ENCODE assay signal across 2 cellular contexts in genomic region chr17:36441792-36442191, GRCh38. TPM values are rescaled to one million over a fixed set of nuclear protein-coding genes. Genes with fewer than 3 reads are reported as not detected.
"Had no signal": no experiment of that assay in that cellular context is flagged by ENCODE, and none has a peak within 500 bp of the region (broad histone marks: within the 10 kb centered on the region; RNA-seq: fewer than 3 reads in every experiment).

No MANE protein-coding gene starts in this region.

RNA-seq across cellular contexts. Expression of gene TBC1D3H, which starts 53.6 kb away (rescaled TPM):
- total RNA-seq: G401, GM12878 had no signal
- polyA plus RNA-seq: GM12878 had no signal
